ENCODE assay signal across 20 cellular contexts in genomic region chr5:121377446-121377845, GRCh38.
A peak's percentile ranks its signal among the peaks of the same experiment; 100 is the strongest.
DNase-seq lines count a peak whose midpoint lies in the region; ATAC-seq and TF ChIP-seq lines count a peak whose summit lies in the region.
"Had no signal": no experiment of that assay in that cellular context is flagged by ENCODE, and none has a peak within 500 bp of the region (broad histone marks: within the 10 kb centered on the region; RNA-seq: fewer than 3 reads in every experiment).

No MANE protein-coding gene starts in this region.

- WGBS in SK-N-SH (ENCODE audit: low lambda C conversion rate) = 17% methylated on average over 1 of the region's 1 CpG
- 10% methylated on average over 1 of the region's 1 CpG for WGBS in suprapubic skin

- no peaks in the 10 kb centered on the region for H3K27me3 ChIP-seq in SK-N-SH (ENCODE audit: insufficient read depth)
- no peaks in the 10 kb centered on the region for H3K27me3 ChIP-seq in suprapubic skin
- H3K27me3 ChIP-seq: BLaER1 treated with 17β-estradiol and CSF1 and Interleukin-3, amounts not matched to agents 10 nM and 100 nM; Peyer's patch had no signal

- no peak for ATAC-seq in SK-N-SH treated with all-trans-retinoic acid at 6 μM for 48 hours
- ATAC-seq: K562, Right ventricle myocardium inferior, T-cell had no signal

- TF ChIP-seq CTCF in SK-N-SH (IDR thresholded peaks at IDR 0.05) = no peak
- TF ChIP-seq CTCF in suprapubic skin (IDR thresholded peaks at IDR 0.05) = no peak

- H3K79me2 ChIP-seq in SK-N-SH (ENCODE audit: insufficient read depth) = no peaks in the 10 kb centered on the region

- no peak for TF ChIP-seq POLR2A in suprapubic skin (IDR thresholded peaks at IDR 0.05)

- no peak overlapping the region for H3K9ac ChIP-seq in SK-N-SH
- H3K9ac ChIP-seq: BLaER1 treated with 17β-estradiol and CSF1 and Interleukin-3, amounts not matched to agents 10 nM and 100 nM had no signal

- H3K4me3 ChIP-seq in SK-N-SH (ENCODE audit: low read depth in 2 of 2, low read length in 1 of 2) (no peak overlapping the region), suprapubic skin (no peak overlapping the region)
- H3K4me3 ChIP-seq: BLaER1 treated with 17β-estradiol and CSF1 and Interleukin-3, amounts not matched to agents 10 nM and 100 nM; K562; Peyer's patch had no signal

- H4K20me1 ChIP-seq in SK-N-SH (ENCODE audit: insufficient read depth) = no peaks in the 10 kb centered on the region
- H4K20me1 ChIP-seq: BLaER1 treated with 17β-estradiol and CSF1 and Interleukin-3, amounts not matched to agents 10 nM and 100 nM had no signal

- no peak overlapping the region for H3K4me2 ChIP-seq in SK-N-SH
- H3K4me2 ChIP-seq: BLaER1 treated with 17β-estradiol and CSF1 and Interleukin-3, amounts not matched to agents 10 nM and 100 nM had no signal

- TF ChIP-seq EP300 in SK-N-SH (IDR thresholded peaks at IDR 0.05; ENCODE audit: borderline replicate concordance in 1 of 2, low read depth in 1 of 2, low read length in 1 of 2) (no peak), suprapubic skin (IDR thresholded peaks at IDR 0.05) (no peak)

- H2AFZ ChIP-seq in SK-N-SH (ENCODE audit: low read depth) = 0 out of 2 replicates have a peak overlapping the region, but pooled peaks have one; percentile 63

- H3K9me3 ChIP-seq in SK-N-SH (no peaks in the 10 kb centered on the region), suprapubic skin (no peaks in the 10 kb centered on the region)
- H3K9me3 ChIP-seq: BLaER1 treated with 17β-estradiol and CSF1 and Interleukin-3, amounts not matched to agents 10 nM and 100 nM; Peyer's patch had no signal

- TF ChIP-seq RAD21 in SK-N-SH (IDR thresholded peaks at IDR 0.05; ENCODE audit: low read length) = no peak

- CTCF ChIA-PET in SK-N-SH (lab: Yijun Ruan, JAX) = interaction anchor here (0.8 kb wide), 1 partner anchor 45 kb away, joined by 3 read pairs; no protein-coding TSS in a partner anchor

- POLR2A ChIA-PET in SK-N-SH (lab: Yijun Ruan, JAX) = no interaction called here

- H3K36me3 ChIP-seq in SK-N-SH (replicated peaks in 1 of 2; ENCODE audit: control insufficient read depth in 1 of 2, insufficient read depth in 2 of 2, low read length in 1 of 2) (no peaks in the 10 kb centered on the region), suprapubic skin (no peaks in the 10 kb centered on the region)
- H3K36me3 ChIP-seq: BLaER1 treated with 17β-estradiol and CSF1 and Interleukin-3, amounts not matched to agents 10 nM and 100 nM; Peyer's patch had no signal

- no peaks in the 10 kb centered on the region for H3F3A ChIP-seq in SK-N-SH (replicated peaks; ENCODE audit: insufficient read depth)

- DNase-seq in SK-N-SH (no peak), NCI-H446 treated with DMSO at 0.1 percent for 48 hours (lab: John Stamatoyannopoulos, UW) (peak; percentile 55), dermis blood vessel endothelial cell (peak; percentile 10), NCI-H2171 (lab: John Stamatoyannopoulos, UW) (no peak), CD1c-positive myeloid dendritic cell (ENCODE audit: extremely low spot score) (no peak), suprapubic skin (ENCODE audit: low spot score in 2 of 2) (no peak), substantia nigra (lab: John Stamatoyannopoulos, UW) (no peak)
- DNase-seq: CD8-positive, alpha-beta memory T cell; H9; NCI-H1105 treated with DMSO at 0.1 percent for 48 hours; NCI-H1694; NCI-H2107; NCI-H2227 treated with DMSO at 0.1 percent for 48 hours; NCI-H524 treated with DMSO at 0.1 percent for 48 hours; Peyer's patch; T-cell had no signal

- H3K4me1 ChIP-seq in SK-N-SH (ENCODE audit: control insufficient read depth in 1 of 2, insufficient read depth in 2 of 2, low read depth in 1 of 2, low read length in 1 of 2) (peaks cover 0 to 10% of the 10 kb centered on the region in 2 experiments; a peak in 2 of 4 replicates), suprapubic skin (no peaks in the 10 kb centered on the region)
- H3K4me1 ChIP-seq: Peyer's patch had no signal

- H3K27ac ChIP-seq in SK-N-SH (ENCODE audit: low read depth in 2 of 2, low read length in 1 of 2) = no peak overlapping the region
- H3K27ac ChIP-seq in suprapubic skin = no peak overlapping the region
- H3K27ac ChIP-seq in substantia nigra (ENCODE audit: low read depth, low read length, poor library complexity, severe bottlenecking) = no peak overlapping the region
- H3K27ac ChIP-seq: BLaER1 treated with 17β-estradiol and CSF1 and Interleukin-3, amounts not matched to agents 10 nM and 100 nM; Peyer's patch had no signal

- H3K9me2 ChIP-seq in SK-N-SH = no peaks in the 10 kb centered on the region

TF ChIP-seq in SK-N-SH, 30 proteins besides CTCF, POLR2A, EP300 and RAD21:
- peak; percentile 16; the same call in 1 of the 2 replicates for TF ChIP-seq NFIC (IDR thresholded peaks at IDR 0.05; ENCODE audit: borderline replicate concordance)
- TF ChIP-seq RCOR1 (IDR thresholded peaks at IDR 0.05; ENCODE audit: low read length) = no peak
- TF ChIP-seq, protein P1, sequence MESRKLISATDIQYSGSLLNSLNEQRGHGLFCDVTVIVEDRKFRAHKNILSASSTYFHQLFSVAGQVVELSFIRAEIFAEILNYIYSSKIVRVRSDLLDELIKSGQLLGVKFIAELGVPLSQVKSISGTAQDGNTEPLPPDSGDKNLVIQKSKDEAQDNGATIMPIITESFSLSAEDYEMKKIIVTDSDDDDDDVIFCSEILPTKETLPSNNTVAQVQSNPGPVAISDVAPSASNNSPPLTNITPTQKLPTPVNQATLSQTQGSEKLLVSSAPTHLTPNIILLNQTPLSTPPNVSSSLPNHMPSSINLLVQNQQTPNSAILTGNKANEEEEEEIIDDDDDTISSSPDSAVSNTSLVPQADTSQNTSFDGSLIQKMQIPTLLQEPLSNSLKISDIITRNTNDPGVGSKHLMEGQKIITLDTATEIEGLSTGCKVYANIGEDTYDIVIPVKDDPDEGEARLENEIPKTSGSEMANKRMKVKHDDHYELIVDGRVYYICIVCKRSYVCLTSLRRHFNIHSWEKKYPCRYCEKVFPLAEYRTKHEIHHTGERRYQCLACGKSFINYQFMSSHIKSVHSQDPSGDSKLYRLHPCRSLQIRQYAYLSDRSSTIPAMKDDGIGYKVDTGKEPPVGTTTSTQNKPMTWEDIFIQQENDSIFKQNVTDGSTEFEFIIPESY (IDR thresholded peaks at IDR 0.05; ENCODE audit: borderline replicate concordance, low read depth) = no peak

TF ChIP-seq in SK-N-SH treated with all-trans-retinoic acid at 6 μM for 48 hours, 23 proteins besides CTCF, POLR2A, EP300 and RAD21:
- TF ChIP-seq ZNF70 (CRISPR knock-in tag; IDR thresholded peaks at IDR 0.05) (no peak), GLIS3 (CRISPR knock-in tag; IDR thresholded peaks at IDR 0.05) (no peak)

Comparison
In these comparisons a context has a peak if more than half of its experiments do, and no peak if none do; other contexts are left out.
1. DNase-seq: peak in NCI-H446 treated with DMSO at 0.1 percent for 48 hours (single experiment) and dermis blood vessel endothelial cell (single experiment); none in SK-N-SH (single experiment), NCI-H2171 (single experiment), CD1c-positive myeloid dendritic cell (single experiment), suprapubic skin (0 of 2) and substantia nigra (0 of 49).